Comparison of ENCODE assay signal across 29 cellular contexts in genomic region chr2:100403722-100404121, GRCh38.
"Had no signal": no experiment of that assay in that cellular context is flagged by ENCODE, and none has a peak within 500 bp of the region (broad histone marks: within the 10 kb centered on the region; RNA-seq: fewer than 3 reads in every experiment).

No MANE protein-coding gene starts in this region.

- H3K27me3 ChIP-seq: colonic mucosa, dorsolateral prefrontal cortex, esophagus muscularis mucosa, esophagus squamous epithelium, foreskin keratinocyte, gastrocnemius medialis, gastroesophageal sphincter, heart left ventricle, heart right ventricle had no signal

- H3K9me3 Mint-ChIP-seq: dendritic cell treated with granulocyte-macrophage colony-stimulating factor and Interleukin-4, amounts not matched to agents 40 ng/mL and 50 ng/mL, for 4 days; effector memory CD8-positive, alpha-beta T cell; endodermal cell had no signal

- H3K27ac Mint-ChIP-seq: dendritic cell treated with granulocyte-macrophage colony-stimulating factor and Interleukin-4, amounts not matched to agents 40 ng/mL and 50 ng/mL, for 4 days; effector memory CD8-positive, alpha-beta T cell; endodermal cell had no signal

- H3K4me3 Mint-ChIP-seq: dendritic cell treated with granulocyte-macrophage colony-stimulating factor and Interleukin-4, amounts not matched to agents 40 ng/mL and 50 ng/mL, for 4 days; effector memory CD8-positive, alpha-beta T cell; endodermal cell had no signal

- H3K27me3 Mint-ChIP-seq: dendritic cell treated with granulocyte-macrophage colony-stimulating factor and Interleukin-4, amounts not matched to agents 40 ng/mL and 50 ng/mL, for 4 days; effector memory CD8-positive, alpha-beta T cell had no signal

- H3K4me1 ChIP-seq: colonic mucosa, esophagus squamous epithelium, foreskin keratinocyte, gastroesophageal sphincter had no signal

- FAIRE-seq: colon, endometrium, endothelial cell of umbilical vein, frontal cortex had no signal

- H3K9me3 ChIP-seq: colonic mucosa, esophagus muscularis mucosa, esophagus squamous epithelium, gastrocnemius medialis, gastroesophageal sphincter, heart left ventricle, heart right ventricle had no signal

- H3K36me3 ChIP-seq: colonic mucosa, gastrocnemius medialis had no signal

- DNase-seq: colonic mucosa; cortex of kidney; dermis blood vessel endothelial cell; dorsolateral prefrontal cortex; effector CD4-positive, alpha-beta T cell; effector CD8-positive, alpha-beta T cell; effector memory CD4-positive, alpha-beta T cell; effector memory CD8-positive, alpha-beta T cell; endodermal cell; erythroblast; esophagus squamous epithelium; foreskin fibroblast; foreskin keratinocyte; foreskin melanocyte; gastrocnemius medialis; glutamatergic neuron; head of caudate nucleus; heart left ventricle; heart right ventricle had no signal

- H3K4me3 ChIP-seq: colonic mucosa, coronary artery, dorsolateral prefrontal cortex, esophagus muscularis mucosa, esophagus squamous epithelium, gastrocnemius medialis, gastroesophageal sphincter, heart left ventricle, heart right ventricle had no signal

- ATAC-seq: effector memory CD8-positive, alpha-beta T cell; esophagus mucosa; foreskin keratinocyte; gastrocnemius medialis; gastroesophageal sphincter; heart left ventricle; heart right ventricle had no signal

- H3K27ac ChIP-seq: colonic mucosa, coronary artery, epithelial cell of prostate, esophagus muscularis mucosa, esophagus squamous epithelium, foreskin keratinocyte, gastrocnemius medialis, gastroesophageal sphincter, heart left ventricle, heart right ventricle had no signal
